ENCODE assay signal across 19 cellular contexts in the genomic region with DNA sequence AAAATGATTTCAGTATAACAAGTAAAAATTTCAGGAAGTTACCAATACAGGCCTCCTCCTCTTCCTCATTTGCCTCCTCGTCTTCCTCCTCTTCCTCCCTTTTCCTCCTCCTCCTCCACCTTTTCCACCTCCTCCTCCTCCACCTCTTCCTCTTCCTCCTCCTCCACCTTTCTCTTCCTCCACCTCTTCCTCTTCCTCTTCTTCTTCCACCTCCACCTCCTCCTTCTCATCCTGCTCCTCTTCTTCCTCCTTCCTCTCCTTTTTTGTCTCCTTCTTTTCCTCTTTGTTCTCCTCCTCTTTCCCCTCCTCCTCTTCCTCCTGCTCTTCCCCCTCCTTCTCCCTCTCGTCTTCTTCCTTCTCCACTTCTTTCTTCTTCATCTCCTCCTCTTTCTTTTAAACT.
DNase-seq lines count a peak whose midpoint lies in the region; ATAC-seq, FAIRE-seq and TF ChIP-seq lines count a peak whose summit lies in the region.
"Had no signal": no experiment of that assay in that cellular context is flagged by ENCODE, and none has a peak within 500 bp of the region (broad histone marks: within the 10 kb centered on the region; RNA-seq: fewer than 3 reads in every experiment).

No MANE protein-coding gene starts in this region.

- WGBS in K562 (ENCODE audit: insufficient coverage, low coverage, missing lambda C conversion rate), result 0% methylated on average over 1 of the region's 2 CpGs

- no peaks in the 10 kb centered on the region for H3K9me2 ChIP-seq in DOHH2 (replicated peaks; ENCODE audit: control insufficient read depth, low read length)

- H3K4me1 Mint-ChIP-seq in activated naive CD8-positive, alpha-beta T cell treated with anti-CD3 and anti-CD28 coated beads, Interleukin-2, amount 10 ng/mL, durations not matched to agents 7 days and 5 days, result peaks cover 57% of the 10 kb centered on the region
- H3K4me1 Mint-ChIP-seq in activated naive CD8-positive, alpha-beta T cell treated with anti-CD3 and anti-CD28 coated beads for 36 hours, result peaks cover 37% of the 10 kb centered on the region
- peaks cover 49% of the 10 kb centered on the region for H3K4me1 Mint-ChIP-seq in stimulated activated memory B cell treated with anti-CD40 and anti-IgM and Interleukin-4, amounts not matched to agents 10 μg/mL and 1 μg/mL and 100 μg/mL, for 72 hours
- peaks cover 50 to 55% of the 10 kb centered on the region in 2 donors for H3K4me1 Mint-ChIP-seq in natural killer cell treated with Interleukin-12 subunit alpha and Interleukin-12 subunit beta and Interleukin-15 and Interleukin-18, amount 100 ng/mL, for 72 hours (ENCODE audit: low read depth in 2 of 2)
- H3K4me1 Mint-ChIP-seq: H9 had no signal

- ATAC-seq in activated naive CD8-positive, alpha-beta T cell treated with anti-CD3 and anti-CD28 coated beads, Interleukin-2, amount 10 ng/mL, durations not matched to agents 7 days and 5 days (ENCODE audit: low read depth), result no peak
- ATAC-seq in K562, result no peak
- ATAC-seq in stimulated activated memory B cell treated with anti-CD40 and anti-IgM and Interleukin-4, amounts not matched to agents 10 μg/mL and 1 μg/mL and 100 μg/mL, for 72 hours, result no peak
- no peak for ATAC-seq in natural killer cell treated with Interleukin-12 subunit alpha and Interleukin-12 subunit beta and Interleukin-15 and Interleukin-18, amount 100 ng/mL, for 72 hours
- ATAC-seq: HepG2 had no signal

- H3F3A ChIP-seq in DOHH2 (ENCODE audit: control insufficient read depth, insufficient read depth), result peaks cover 14% of the 10 kb centered on the region

- H3K27ac ChIP-seq in DOHH2 (ENCODE audit: low read depth, low read length) (peak overlapping the region; percentile 84), K562 (ENCODE audit: extremely low read depth, low read depth, low read length) (no peak overlapping the region)

- no TSS peak for BruUV-seq in K562 (replicated peaks; lab: Mats Ljungman, UMichigan)

- H3K4me3 ChIP-seq in DOHH2 (ENCODE audit: low read length) (no peak overlapping the region), K562 (no peak overlapping the region)

- H3K36me3 ChIP-seq in DOHH2 (ENCODE audit: control insufficient read depth, low read length) (peaks cover 6% of the 10 kb centered on the region; the same call in 1 of the 2 replicates), K562 (ENCODE audit: control insufficient read depth, insufficient read depth, low read length) (no peaks in the 10 kb centered on the region)
- H3K36me3 ChIP-seq: BE2C had no signal

- peak overlapping the region; percentile 24 for H3K4me2 ChIP-seq in DOHH2 (ENCODE audit: low read length)
- H3K4me2 ChIP-seq in K562 (ENCODE audit: insufficient read depth, low read length), result no peak overlapping the region

- no peak overlapping the region for H2AFZ ChIP-seq in K562 (ENCODE audit: low read depth, low read length)

- intact Hi-C loops in K562 (cut with micrococcal nuclease), result no loop called here

- peaks cover 72% of the 10 kb centered on the region for H3K4me1 ChIP-seq in DOHH2 (ENCODE audit: control insufficient read depth, low read length)
- no peaks in the 10 kb centered on the region for H3K4me1 ChIP-seq in K562 (replicated peaks in 1 of 2; ENCODE audit: control insufficient read depth in 2 of 2, insufficient read depth in 2 of 2, low read length in 2 of 2)
- H3K4me1 ChIP-seq: BE2C, Caco-2 had no signal

- no peak for DNase-seq in activated naive CD8-positive, alpha-beta T cell treated with anti-CD3 and anti-CD28 coated beads, Interleukin-2, amount 10 ng/mL, durations not matched to agents 7 days and 5 days
- no peak for DNase-seq in activated naive CD8-positive, alpha-beta T cell treated with anti-CD3 and anti-CD28 coated beads for 36 hours
- no peak for DNase-seq in K562 (ENCODE audit: extremely low read depth in 1 of 4, low spot score in 3 of 4)
- DNase-seq in natural killer cell treated with Interleukin-12 subunit alpha and Interleukin-12 subunit beta and Interleukin-15 and Interleukin-18, amount 100 ng/mL, for 72 hours (ENCODE audit: low spot score), result no peak
- DNase-seq in SKM-1 (lab: John Stamatoyannopoulos, UW; ENCODE audit: unreplicated experiment), result no peak
- DNase-seq: ACHN; BE2C; C1 segment of cervical spinal cord; Caco-2; CD4-positive, alpha-beta T cell; GF-D8; H9 had no signal

- TF ChIP-seq EP300 in K562 (IDR thresholded peaks at IDR 0.05; ENCODE audit: low read length), result no peak

- H3K9me3 ChIP-seq in DOHH2 (ENCODE audit: control insufficient read depth, insufficient read depth, low read length) (peaks cover 9% of the 10 kb centered on the region), K562 (replicated peaks; ENCODE audit: control insufficient read depth, insufficient read depth, low read depth, low read length) (no peaks in the 10 kb centered on the region)
- H3K9me3 ChIP-seq: BE2C, Caco-2 had no signal

- no peaks in the 10 kb centered on the region for H3K9me1 ChIP-seq in K562 (ENCODE audit: control insufficient read depth, insufficient read depth, low read length)

- H3K79me2 ChIP-seq in DOHH2 (ENCODE audit: control insufficient read depth, low read length), result no peaks in the 10 kb centered on the region
- H3K79me2 ChIP-seq in K562 (ENCODE audit: control insufficient read depth, insufficient read depth, low read length), result no peaks in the 10 kb centered on the region

- H3K9ac ChIP-seq in K562 (ENCODE audit: insufficient read depth in 1 of 2, low read depth in 2 of 2, low read length in 2 of 2), result no peak overlapping the region

- no peak for TF ChIP-seq CTCF in DOHH2 (IDR thresholded peaks at IDR 0.05; ENCODE audit: low read depth, low read length, poor library complexity, severe bottlenecking)
- no peak for TF ChIP-seq CTCF in K562 (IDR thresholded peaks at IDR 0.05 in 2 of 3, conservative IDR thresholded peaks at IDR 0.05 in 1 of 3; ENCODE audit: insufficient read depth in 2 of 3, low read depth in 1 of 3, low read length in 3 of 3)

- no peak for FAIRE-seq in K562 (lab: Jason Lieb, UNC)
- FAIRE-seq: A204.1, D721Med, H1, HepG2 had no signal

- no peak overlapping the region for H3K4me3 Mint-ChIP-seq in activated naive CD8-positive, alpha-beta T cell treated with anti-CD3 and anti-CD28 coated beads, Interleukin-2, amount 10 ng/mL, durations not matched to agents 7 days and 5 days
- no peak overlapping the region for H3K4me3 Mint-ChIP-seq in activated naive CD8-positive, alpha-beta T cell treated with anti-CD3 and anti-CD28 coated beads for 36 hours
- no peak overlapping the region for H3K4me3 Mint-ChIP-seq in stimulated activated memory B cell treated with anti-CD40 and anti-IgM and Interleukin-4, amounts not matched to agents 10 μg/mL and 1 μg/mL and 100 μg/mL, for 72 hours
- no peak overlapping the region for H3K4me3 Mint-ChIP-seq in natural killer cell treated with Interleukin-12 subunit alpha and Interleukin-12 subunit beta and Interleukin-15 and Interleukin-18, amount 100 ng/mL, for 72 hours
- H3K4me3 Mint-ChIP-seq: CD4-positive, alpha-beta T cell; H9; IgD-negative memory B cell had no signal

- in situ Hi-C loops in K562 (cut with MboI), result no loop called here

- no peak for TF ChIP-seq RAD21 in K562 (CRISPR knock-in tag; conservative IDR thresholded peaks at IDR 0.05 in 1 of 2, IDR thresholded peaks at IDR 0.05 in 1 of 2)

- peaks cover 27% of the 10 kb centered on the region for H3K9me3 Mint-ChIP-seq in activated naive CD8-positive, alpha-beta T cell treated with anti-CD3 and anti-CD28 coated beads, Interleukin-2, amount 10 ng/mL, durations not matched to agents 7 days and 5 days
- H3K9me3 Mint-ChIP-seq in activated naive CD8-positive, alpha-beta T cell treated with anti-CD3 and anti-CD28 coated beads for 36 hours, result peaks cover 24% of the 10 kb centered on the region
- H3K9me3 Mint-ChIP-seq in stimulated activated memory B cell treated with anti-CD40 and anti-IgM and Interleukin-4, amounts not matched to agents 10 μg/mL and 1 μg/mL and 100 μg/mL, for 72 hours, result peaks cover 11% of the 10 kb centered on the region
- H3K9me3 Mint-ChIP-seq in natural killer cell treated with Interleukin-12 subunit alpha and Interleukin-12 subunit beta and Interleukin-15 and Interleukin-18, amount 100 ng/mL, for 72 hours, result peaks cover 17% of the 10 kb centered on the region

- no peaks in the 10 kb centered on the region for H3K27me3 ChIP-seq in DOHH2 (ENCODE audit: control insufficient read depth, low read length)
- H3K27me3 ChIP-seq in K562 (ENCODE audit: control insufficient read depth in 2 of 2, insufficient read depth in 2 of 2, low read length in 2 of 2), result peaks cover 6 to 9% of the 10 kb centered on the region in 2 experiments
- H3K27me3 ChIP-seq: BE2C had no signal

- peaks cover 44% of the 10 kb centered on the region for H3K36me3 Mint-ChIP-seq in activated naive CD8-positive, alpha-beta T cell treated with anti-CD3 and anti-CD28 coated beads, Interleukin-2, amount 10 ng/mL, durations not matched to agents 7 days and 5 days
- H3K36me3 Mint-ChIP-seq in activated naive CD8-positive, alpha-beta T cell treated with anti-CD3 and anti-CD28 coated beads for 36 hours, result peaks cover 26% of the 10 kb centered on the region
- peaks cover 19% of the 10 kb centered on the region for H3K36me3 Mint-ChIP-seq in stimulated activated memory B cell treated with anti-CD40 and anti-IgM and Interleukin-4, amounts not matched to agents 10 μg/mL and 1 μg/mL and 100 μg/mL, for 72 hours
- H3K36me3 Mint-ChIP-seq in natural killer cell treated with Interleukin-12 subunit alpha and Interleukin-12 subunit beta and Interleukin-15 and Interleukin-18, amount 100 ng/mL, for 72 hours, result peaks cover 20% of the 10 kb centered on the region

- no peaks in the 10 kb centered on the region for H4K20me1 ChIP-seq in DOHH2 (ENCODE audit: control insufficient read depth, insufficient read depth, low read depth, low read length)
- no peaks in the 10 kb centered on the region for H4K20me1 ChIP-seq in K562 (replicated peaks; ENCODE audit: control insufficient read depth, insufficient read depth, low read length)

- POLR2A ChIA-PET in activated naive CD8-positive, alpha-beta T cell treated with anti-CD3 and anti-CD28 coated beads, Interleukin-2, amount 10 ng/mL, durations not matched to agents 7 days and 5 days (lab: Charles Lee), result no interaction called here
- POLR2A ChIA-PET in K562 (lab: Yijun Ruan, JAX), result no interaction called here

- no peaks in the 10 kb centered on the region for H3K27me3 Mint-ChIP-seq in activated naive CD8-positive, alpha-beta T cell treated with anti-CD3 and anti-CD28 coated beads, Interleukin-2, amount 10 ng/mL, durations not matched to agents 7 days and 5 days
- H3K27me3 Mint-ChIP-seq in activated naive CD8-positive, alpha-beta T cell treated with anti-CD3 and anti-CD28 coated beads for 36 hours, result no peaks in the 10 kb centered on the region
- no peaks in the 10 kb centered on the region for H3K27me3 Mint-ChIP-seq in stimulated activated memory B cell treated with anti-CD40 and anti-IgM and Interleukin-4, amounts not matched to agents 10 μg/mL and 1 μg/mL and 100 μg/mL, for 72 hours
- no peaks in the 10 kb centered on the region for H3K27me3 Mint-ChIP-seq in natural killer cell treated with Interleukin-12 subunit alpha and Interleukin-12 subunit beta and Interleukin-15 and Interleukin-18, amount 100 ng/mL, for 72 hours
- H3K27me3 Mint-ChIP-seq: CD4-positive, alpha-beta T cell had no signal

- TF ChIP-seq POLR2A in K562 (conservative IDR thresholded peaks at IDR 0.05), result no peak

- peak overlapping the region; percentile 64 for H3K27ac Mint-ChIP-seq in activated naive CD8-positive, alpha-beta T cell treated with anti-CD3 and anti-CD28 coated beads, Interleukin-2, amount 10 ng/mL, durations not matched to agents 7 days and 5 days
- no peak overlapping the region for H3K27ac Mint-ChIP-seq in activated naive CD8-positive, alpha-beta T cell treated with anti-CD3 and anti-CD28 coated beads for 36 hours
- peak overlapping the region; percentile 95 for H3K27ac Mint-ChIP-seq in stimulated activated memory B cell treated with anti-CD40 and anti-IgM and Interleukin-4, amounts not matched to agents 10 μg/mL and 1 μg/mL and 100 μg/mL, for 72 hours
- peak overlapping the region in 1 of 2 donors; percentile 96 for H3K27ac Mint-ChIP-seq in natural killer cell treated with Interleukin-12 subunit alpha and Interleukin-12 subunit beta and Interleukin-15 and Interleukin-18, amount 100 ng/mL, for 72 hours
- H3K27ac Mint-ChIP-seq: H9, IgD-negative memory B cell had no signal

- CTCF ChIA-PET in K562 (lab: Yijun Ruan, JAX; ENCODE audit: low intra/inter-chr PET ratio), result no interaction called here
